ENCODE assay signal across 10 cellular contexts in the genomic region with DNA sequence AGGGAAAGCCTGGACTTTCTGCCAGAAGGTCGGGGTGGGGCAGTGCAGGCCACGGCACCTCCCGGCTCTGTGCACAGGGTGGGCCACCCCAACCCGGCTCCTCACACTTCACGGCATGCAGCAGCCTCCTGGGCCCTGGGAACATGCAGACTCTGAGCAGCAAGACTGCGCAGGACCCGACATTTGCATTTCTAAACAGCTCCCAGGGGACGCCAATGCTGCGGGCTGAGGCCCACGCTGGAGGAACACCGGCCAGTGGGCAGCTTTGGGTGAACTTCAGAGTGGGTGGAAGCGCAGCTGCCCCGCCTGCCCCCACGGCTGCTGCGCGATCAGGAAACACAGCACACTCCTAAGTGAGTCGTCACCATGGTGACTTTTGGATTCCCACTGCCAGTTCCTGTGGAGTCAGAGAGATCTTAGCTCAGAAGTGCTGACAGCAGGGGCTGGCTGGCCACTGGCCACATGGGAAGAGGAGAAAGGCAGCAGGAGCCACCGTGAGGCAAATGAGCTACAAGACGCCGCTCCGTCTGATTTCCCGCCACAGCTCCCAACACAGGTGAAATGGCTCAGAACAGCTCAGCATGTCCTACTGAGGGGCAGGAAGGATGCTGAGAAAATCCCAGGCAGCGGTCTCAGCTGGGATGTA. TPM values are rescaled to one million over a fixed set of nuclear protein-coding genes. Genes with fewer than 3 reads are reported as not detected.
DNase-seq lines count a peak whose midpoint lies in the region; ATAC-seq and TF ChIP-seq lines count a peak whose summit lies in the region.
"Had no signal": no experiment of that assay in that cellular context is flagged by ENCODE, and none has a peak within 500 bp of the region (broad histone marks: within the 10 kb centered on the region; RNA-seq: fewer than 3 reads in every experiment).

No MANE protein-coding gene starts in this region.

- no peak overlapping the region for H3K9ac ChIP-seq in mesenchymal stem cell (ENCODE audit: low read length)

- no peaks in the 10 kb centered on the region for H3K27me3 ChIP-seq in aorta (ENCODE audit: control insufficient read depth in 1 of 2, insufficient read depth in 2 of 2, low read length in 1 of 2)
- no peaks in the 10 kb centered on the region for H3K27me3 ChIP-seq in body of pancreas
- peaks cover 15 to 18% of the 10 kb centered on the region in 2 experiments for H3K27me3 ChIP-seq in mesenchymal stem cell (ENCODE audit: control insufficient read depth in 1 of 2, insufficient read depth in 1 of 2, low read length in 2 of 2)

- H3K4me1 ChIP-seq in aorta (ENCODE audit: control insufficient read depth in 1 of 2, insufficient read depth in 2 of 2, low read length in 2 of 2) (no peaks in the 10 kb centered on the region), body of pancreas (no peaks in the 10 kb centered on the region), mesenchymal stem cell (ENCODE audit: control insufficient read depth, insufficient read depth, low read depth, low read length) (peaks cover 5% of the 10 kb centered on the region)

- no peak overlapping the region for H3K23ac ChIP-seq in mesenchymal stem cell (ENCODE audit: low read length in 2 of 2)

- TF ChIP-seq POLR2A in body of pancreas (IDR thresholded peaks at IDR 0.05): no peak

- no peak overlapping the region for H2AFZ ChIP-seq in mesenchymal stem cell (ENCODE audit: low read depth, low read length)

- TF ChIP-seq CTCF in GM10248 (IDR thresholded peaks at IDR 0.05; ENCODE audit: control extremely low read depth, extremely low read depth, low read depth, missing control alignments) (no peak), neural crest cell (conservative IDR thresholded peaks at IDR 0.05) (no peak), body of pancreas (IDR thresholded peaks at IDR 0.05) (no peak)

- H4K91ac ChIP-seq in mesenchymal stem cell (ENCODE audit: low read length): no peak overlapping the region

- no peaks in the 10 kb centered on the region for H3K79me1 ChIP-seq in mesenchymal stem cell (replicated peaks; ENCODE audit: low read length, poor library complexity, severe bottlenecking)

- H4K8ac ChIP-seq in mesenchymal stem cell (ENCODE audit: low read length): no peak overlapping the region

- whole genome bisulfite sequencing in aorta, 2 donors: 11 to 17% methylated on average over 23 of the region's 23 CpGs
- WGBS in body of pancreas, 2 donors: 68 to 72% methylated on average over 6 to 23 of the region's 23 CpGs
- 80% methylated on average over 23 of the region's 23 CpGs for WGBS in mesenchymal stem cell

- no peak overlapping the region for H3K18ac ChIP-seq in mesenchymal stem cell (ENCODE audit: low read depth in 1 of 2, low read length in 2 of 2)

- H3K27ac ChIP-seq in cingulate gyrus (ENCODE audit: low read depth, low read length) (peak overlapping the region; percentile 55), aorta (ENCODE audit: low read depth in 1 of 2, low read length in 2 of 2) (no peak overlapping the region), body of pancreas (no peak overlapping the region), mesenchymal stem cell (ENCODE audit: low read length, poor library complexity, severe bottlenecking) (no peak overlapping the region)

- H3K36me3 Mint-ChIP-seq in neural crest cell (ENCODE audit: low read depth): peaks cover 6% of the 10 kb centered on the region

- DNase-seq in GM10248 (ENCODE audit: extremely low spot score) (peak; percentile 38), NCI-H2107 treated with DMSO at 0.1 percent for 48 hours (lab: John Stamatoyannopoulos, UW; ENCODE audit: unreplicated experiment) (peak; percentile 25), neural crest cell (ENCODE audit: low read depth, low spot score) (peak; percentile 23), aorta (no peak), hepatic stellate cell (ENCODE audit: low spot score) (no peak), body of pancreas (no peak), mesenchymal stem cell (no peak)
- DNase-seq: activated CD8-positive, alpha-beta T cell treated with anti-CD3 and anti-CD28 coated beads, Interleukin-2, amount 10 ng/mL, durations not matched to agents 7 days and 5 days; SHP77 treated with DMSO at 0.1 percent for 48 hours had no signal

- no peak for ATAC-seq in aorta (ENCODE audit: low FRiP score)
- ATAC-seq in body of pancreas: no peak
- ATAC-seq: activated CD8-positive, alpha-beta T cell treated with anti-CD3 and anti-CD28 coated beads, Interleukin-2, amount 10 ng/mL, durations not matched to agents 7 days and 5 days had no signal

- no peaks in the 10 kb centered on the region for H3K9me3 Mint-ChIP-seq in neural crest cell

- peaks cover 33% of the 10 kb centered on the region for H3K4me1 Mint-ChIP-seq in neural crest cell

- no peak overlapping the region for H2AK5ac ChIP-seq in mesenchymal stem cell (ENCODE audit: low read length, severe bottlenecking)

- H3K27ac Mint-ChIP-seq in neural crest cell (ENCODE audit: unreplicated experiment): no peak overlapping the region
- H3K27ac Mint-ChIP-seq: activated CD8-positive, alpha-beta T cell treated with anti-CD3 and anti-CD28 coated beads, Interleukin-2, amount 10 ng/mL, durations not matched to agents 7 days and 5 days had no signal

- H3K9me3 ChIP-seq in aorta (ENCODE audit: control insufficient read depth, low read length) (peaks cover 2% of the 10 kb centered on the region), body of pancreas (no peaks in the 10 kb centered on the region), mesenchymal stem cell (ENCODE audit: control insufficient read depth, low read length) (no peaks in the 10 kb centered on the region)

- H3K14ac ChIP-seq in mesenchymal stem cell (ENCODE audit: low read length in 2 of 2): no peak overlapping the region

- H3K4me3 ChIP-seq in aorta (ENCODE audit: low read length in 2 of 2) (no peak overlapping the region), body of pancreas (no peak overlapping the region), mesenchymal stem cell (ENCODE audit: insufficient read depth in 1 of 2, low read depth in 1 of 2, low read length in 2 of 2) (no peak overlapping the region)

- intact Hi-C loops in aorta (cut with DNase I): no loop called here
- intact Hi-C loops in body of pancreas (cut with DNase I): no loop called here

- H2BK12ac ChIP-seq in mesenchymal stem cell (ENCODE audit: low read length in 2 of 2): no peak overlapping the region

- peaks cover 2% of the 10 kb centered on the region for H3K27me3 Mint-ChIP-seq in neural crest cell (ENCODE audit: low read depth)

- CTCF ChIA-PET in GM10248 (lab: Yijun Ruan, JAX): interaction anchor here (0.8 to 1.4 kb wide), 4 partner anchors 13 to 238 kb away, joined by 3 to 4 read pairs (median 3); partner anchors contain the start of gene RNASET2

- H3K4ac ChIP-seq in mesenchymal stem cell (ENCODE audit: low read depth in 1 of 2, low read length in 2 of 2): no peak overlapping the region

- H3K4me2 ChIP-seq in mesenchymal stem cell (ENCODE audit: low read length, poor library complexity, severe bottlenecking): no peak overlapping the region

- no peak overlapping the region for H2BK120ac ChIP-seq in mesenchymal stem cell (ENCODE audit: low read depth, low read length)

- POLR2A ChIA-PET in GM10248 (lab: Yijun Ruan, JAX): no interaction called here

- peak overlapping the region; percentile 47 for H3K4me3 Mint-ChIP-seq in neural crest cell
- H3K4me3 Mint-ChIP-seq: activated CD8-positive, alpha-beta T cell treated with anti-CD3 and anti-CD28 coated beads, Interleukin-2, amount 10 ng/mL, durations not matched to agents 7 days and 5 days had no signal

- H2BK5ac ChIP-seq in mesenchymal stem cell (ENCODE audit: low read depth, low read length, poor library complexity, severe bottlenecking): no peak overlapping the region

- H3K36me3 ChIP-seq in aorta (ENCODE audit: control insufficient read depth in 1 of 2, insufficient read depth in 2 of 2, low read length in 1 of 2) (no peaks in the 10 kb centered on the region), body of pancreas (replicated peaks in 1 of 2; ENCODE audit: insufficient read depth in 1 of 2, low read depth in 2 of 2) (no peaks in the 10 kb centered on the region), mesenchymal stem cell (ENCODE audit: control insufficient read depth in 1 of 2, insufficient read depth in 2 of 2, low read depth in 1 of 2, low read length in 2 of 2) (no peaks in the 10 kb centered on the region)

- no peak overlapping the region for H2BK15ac ChIP-seq in mesenchymal stem cell (ENCODE audit: low read depth, poor library complexity, severe bottlenecking)

RNA-seq across cellular contexts. Expression of gene RNASET2, which starts 52.1 kb away (rescaled TPM):
- total RNA-seq in neural crest cell (15.3 and 17.7 TPM in 2 replicates), aorta (10 to 100 TPM; 23.3 to 64.8 TPM), body of pancreas (10 to 100 TPM; 53.7 to 66.3 TPM)
- polyA plus RNA-seq in aorta: 10 to 100 TPM; 26.8 to 42.1 TPM
- 27.7 TPM for polyA plus RNA-seq in mesenchymal stem cell (2013, experiment 1 of 2)
- 28.0 TPM for polyA plus RNA-seq in mesenchymal stem cell (2013, experiment 2 of 2)

Comparison
In these comparisons a context has a peak if more than half of its experiments do, and no peak if none do; other contexts are left out.
1. DNase-seq: peak in GM10248 (single experiment), NCI-H2107 treated with DMSO at 0.1 percent for 48 hours (single experiment) and neural crest cell (single experiment); none in aorta (0 of 2), hepatic stellate cell (single experiment), body of pancreas (0 of 4) and mesenchymal stem cell (single experiment).